14 cellular contexts compared by ENCODE assay signal in genomic region chr5:122358382-122358990, GRCh38. TPM values are rescaled to one million over a fixed set of nuclear protein-coding genes. Genes with fewer than 3 reads are reported as not detected.
"Had no signal": no experiment of that assay in that cellular context is flagged by ENCODE, and none has a peak within 500 bp of the region (broad histone marks: within the 10 kb centered on the region; RNA-seq: fewer than 3 reads in every experiment).

No MANE protein-coding gene starts in this region.

- H3K4me3 Mint-ChIP-seq: activated CD4-positive, alpha-beta memory T cell treated with anti-CD3 and anti-CD28 coated beads, Interleukin-2, amount 10 ng/mL, durations not matched to agents 7 days and 5 days; activated T-cell treated with anti-CD3 and anti-CD28 coated beads, Interleukin-2, amount 50 U/mL, for 72 hours; neural crest cell had no signal

- H3K9me3 Mint-ChIP-seq: activated CD4-positive, alpha-beta memory T cell treated with anti-CD3 and anti-CD28 coated beads, Interleukin-2, amount 10 ng/mL, durations not matched to agents 7 days and 5 days had no signal

- H3K27ac Mint-ChIP-seq: activated CD4-positive, alpha-beta memory T cell treated with anti-CD3 and anti-CD28 coated beads, Interleukin-2, amount 10 ng/mL, durations not matched to agents 7 days and 5 days; activated T-cell treated with anti-CD3 and anti-CD28 coated beads, Interleukin-2, amount 50 U/mL, for 72 hours had no signal

- H3K9me3 ChIP-seq: colonic mucosa, stomach, thoracic aorta had no signal

- H3K4me1 ChIP-seq: colonic mucosa had no signal

- H3K4me1 Mint-ChIP-seq: activated CD4-positive, alpha-beta memory T cell treated with anti-CD3 and anti-CD28 coated beads, Interleukin-2, amount 10 ng/mL, durations not matched to agents 7 days and 5 days had no signal

- H3K4me3 ChIP-seq: colonic mucosa, stomach, thoracic aorta had no signal

- FAIRE-seq: astrocyte had no signal

- H3K27me3 ChIP-seq: colonic mucosa, stomach had no signal

- H3K27ac ChIP-seq: colonic mucosa, stomach, thoracic aorta had no signal

- H3K27me3 Mint-ChIP-seq: activated CD4-positive, alpha-beta memory T cell treated with anti-CD3 and anti-CD28 coated beads, Interleukin-2, amount 10 ng/mL, durations not matched to agents 7 days and 5 days had no signal

- DNase-seq: activated CD4-positive, alpha-beta memory T cell treated with anti-CD3 and anti-CD28 coated beads, Interleukin-2, amount 10 ng/mL, durations not matched to agents 7 days and 5 days; activated CD8-positive, alpha-beta memory T cell treated with anti-CD3 and anti-CD28 coated beads, Interleukin-2, amount 50 U/mL, for 4 hours; activated T-cell treated with anti-CD3 and anti-CD28 coated beads, Interleukin-2, amount 50 U/mL, for 72 hours; caudate nucleus; colonic mucosa; effector CD4-positive, alpha-beta T cell; islet precursor cell; left ventricle myocardium superior; mesenchymal stem cell; stomach; T-helper 9 cell had no signal

- ATAC-seq: activated T-cell treated with anti-CD3 and anti-CD28 coated beads, Interleukin-2, amount 50 U/mL, for 72 hours; left ventricle myocardium superior had no signal

- H3K36me3 ChIP-seq: colonic mucosa, stomach, thoracic aorta had no signal

RNA-seq across cellular contexts. Expression of gene SNCAIP, which starts 46.4 kb away (rescaled TPM):
- total RNA-seq: activated CD4-positive, alpha-beta memory T cell treated with anti-CD3 and anti-CD28 coated beads, Interleukin-2, amount 10 ng/mL, durations not matched to agents 7 days and 5 days; activated T-cell treated with anti-CD3 and anti-CD28 coated beads, Interleukin-2, amount 50 U/mL, for 72 hours had no signal
